ENCODE assay signal across 38 cellular contexts in genomic region chr3:134672571-134672970, GRCh38. TPM values are rescaled to one million over a fixed set of nuclear protein-coding genes. Genes with fewer than 3 reads are reported as not detected.
"Had no signal": no experiment of that assay in that cellular context is flagged by ENCODE, and none has a peak within 500 bp of the region (broad histone marks: within the 10 kb centered on the region; RNA-seq: fewer than 3 reads in every experiment).

No MANE protein-coding gene starts in this region.

- H3K4me3 Mint-ChIP-seq: activated CD4-positive, alpha-beta memory T cell treated with anti-CD3 and anti-CD28 coated beads, Interleukin-2, amount 10 ng/mL, durations not matched to agents 7 days and 5 days; activated CD4-positive, alpha-beta T cell treated with anti-CD3 and anti-CD28 coated beads for 36 hours; activated CD4-positive, alpha-beta T cell treated with anti-CD3 and anti-CD28 coated beads, Interleukin-2, amount 10 ng/mL, durations not matched to agents 7 days and 5 days; activated CD8-positive, alpha-beta memory T cell treated with anti-CD3 and anti-CD28 coated beads, Interleukin-2, amount 10 ng/mL, durations not matched to agents 7 days and 5 days; activated CD8-positive, alpha-beta T cell treated with anti-CD3 and anti-CD28 coated beads, Interleukin-2, amount 10 ng/mL, durations not matched to agents 7 days and 5 days; activated naive CD4-positive, alpha-beta T cell treated with anti-CD3 and anti-CD28 coated beads, Interleukin-2, amount 10 ng/mL, durations not matched to agents 7 days and 5 days; activated naive CD4-positive, alpha-beta T cell treated with anti-CD3 and anti-CD28 coated beads, Interleukin-2, amount 50 U/mL, for 24 hours; activated naive CD8-positive, alpha-beta T cell; activated naive CD8-positive, alpha-beta T cell treated with anti-CD3 and anti-CD28 coated beads, Interleukin-2, amount 10 ng/mL, durations not matched to agents 7 days and 5 days; activated naive CD8-positive, alpha-beta T cell treated with anti-CD3 and anti-CD28 coated beads, Interleukin-2, amount 50 U/mL, for 24 hours; activated T-cell treated with anti-CD3 and anti-CD28 coated beads, Interleukin-2, amount 50 U/mL, for 24 hours; central memory CD8-positive, alpha-beta T cell; T-cell; T-helper 17 cell; T-helper 2 cell treated with Interferon-gamma antibody and Interleukin-4, amounts not matched to agents 5 μg/mL and 100 μg/mL, for 36 hours; WTC11 had no signal

- H3K27me3 Mint-ChIP-seq: activated CD4-positive, alpha-beta memory T cell treated with anti-CD3 and anti-CD28 coated beads, Interleukin-2, amount 10 ng/mL, durations not matched to agents 7 days and 5 days; activated CD4-positive, alpha-beta T cell treated with anti-CD3 and anti-CD28 coated beads, Interleukin-2, amount 10 ng/mL, durations not matched to agents 7 days and 5 days; activated CD8-positive, alpha-beta memory T cell treated with anti-CD3 and anti-CD28 coated beads, Interleukin-2, amount 10 ng/mL, durations not matched to agents 7 days and 5 days; activated naive CD8-positive, alpha-beta T cell treated with anti-CD3 and anti-CD28 coated beads, Interleukin-2, amount 50 U/mL, for 24 hours; activated T-cell treated with anti-CD3 and anti-CD28 coated beads, Interleukin-2, amount 50 U/mL, for 24 hours had no signal

- H3K4me1 Mint-ChIP-seq: activated CD4-positive, alpha-beta memory T cell treated with anti-CD3 and anti-CD28 coated beads, Interleukin-2, amount 10 ng/mL, durations not matched to agents 7 days and 5 days; activated CD4-positive, alpha-beta T cell treated with anti-CD3 and anti-CD28 coated beads for 36 hours; activated CD4-positive, alpha-beta T cell treated with anti-CD3 and anti-CD28 coated beads, Interleukin-2, amount 10 ng/mL, durations not matched to agents 7 days and 5 days; activated CD8-positive, alpha-beta memory T cell treated with anti-CD3 and anti-CD28 coated beads, Interleukin-2, amount 10 ng/mL, durations not matched to agents 7 days and 5 days; activated naive CD4-positive, alpha-beta T cell treated with anti-CD3 and anti-CD28 coated beads, Interleukin-2, amount 10 ng/mL, durations not matched to agents 7 days and 5 days; activated naive CD4-positive, alpha-beta T cell treated with anti-CD3 and anti-CD28 coated beads, Interleukin-2, amount 50 U/mL, for 24 hours; activated naive CD8-positive, alpha-beta T cell treated with anti-CD3 and anti-CD28 coated beads, Interleukin-2, amount 50 U/mL, for 24 hours; central memory CD8-positive, alpha-beta T cell; T-cell; T-helper 17 cell; WTC11 had no signal

- DNase-seq: activated CD4-positive, alpha-beta memory T cell treated with anti-CD3 and anti-CD28 coated beads, Interleukin-2, amount 10 ng/mL, durations not matched to agents 7 days and 5 days; activated CD4-positive, alpha-beta T cell treated with anti-CD3 and anti-CD28 coated beads for 1 hour; activated CD4-positive, alpha-beta T cell treated with anti-CD3 and anti-CD28 coated beads for 36 hours; activated CD4-positive, alpha-beta T cell treated with anti-CD3 and anti-CD28 coated beads for 48 hours; activated CD4-positive, alpha-beta T cell treated with anti-CD3 and anti-CD28 coated beads, Interleukin-2, amount 10 ng/mL, durations not matched to agents 7 days and 5 days; activated CD4-positive, alpha-beta T cell treated with anti-CD3 and anti-CD28 coated beads, Interleukin-2, amount 50 U/mL, for 48 hours; activated CD4-positive, CD25-positive, alpha-beta regulatory T cell; activated CD8-positive, alpha-beta memory T cell treated with anti-CD3 and anti-CD28 coated beads for 24 hours; activated CD8-positive, alpha-beta memory T cell treated with anti-CD3 and anti-CD28 coated beads, Interleukin-2, amount 10 ng/mL, durations not matched to agents 7 days and 5 days; activated CD8-positive, alpha-beta memory T cell treated with anti-CD3 and anti-CD28 coated beads, Interleukin-2, amount 50 U/mL, for 48 hours; activated CD8-positive, alpha-beta T cell treated with anti-CD3 and anti-CD28 coated beads, Interleukin-2, amount 10 ng/mL, durations not matched to agents 7 days and 5 days; activated effector memory CD4-positive, alpha-beta T cell treated with Interleukin-2 at 50 U/mL for 16 hours; activated gamma-delta T cell; activated naive CD4-positive, alpha-beta T cell treated with anti-CD3 and anti-CD28 coated beads, Interleukin-2, amount 10 ng/mL, durations not matched to agents 7 days and 5 days; activated naive CD4-positive, alpha-beta T cell treated with Interleukin-2 at 50 U/mL for 16 hours; activated naive CD8-positive, alpha-beta T cell treated with anti-CD3 and anti-CD28 coated beads, Interleukin-2, amount 10 ng/mL, durations not matched to agents 7 days and 5 days; activated naive CD8-positive, alpha-beta T cell treated with anti-CD3 and anti-CD28 coated beads, Interleukin-2, amount 50 U/mL, for 24 hours; activated T-cell treated with anti-CD3 and anti-CD28 coated beads, Interleukin-2, amount 50 U/mL, for 24 hours; activated T-cell treated with anti-CD3 and anti-CD28 coated beads, Interleukin-2, amount 50 U/mL, for 48 hours; amygdala; anterior cingulate cortex; body of pancreas; brain microvascular endothelial cell; T-cell; T-helper 17 cell; T-helper 9 cell; WERI-Rb-1 had no signal

- H3K36me3 ChIP-seq: ascending aorta, brain microvascular endothelial cell, breast epithelium, cardiac muscle cell, WERI-Rb-1 had no signal

- H3K27ac ChIP-seq: ascending aorta, body of pancreas, brain microvascular endothelial cell, breast epithelium, cardiac muscle cell, WERI-Rb-1 had no signal

- FAIRE-seq: TTC549 had no signal

- H3K4me3 ChIP-seq: ascending aorta, body of pancreas, breast epithelium, cardiac muscle cell had no signal

- H3K4me1 ChIP-seq: ascending aorta, body of pancreas, breast epithelium had no signal

- H3K36me3 Mint-ChIP-seq: activated naive CD4-positive, alpha-beta T cell treated with anti-CD3 and anti-CD28 coated beads, Interleukin-2, amount 10 ng/mL, durations not matched to agents 7 days and 5 days; activated naive CD8-positive, alpha-beta T cell; activated naive CD8-positive, alpha-beta T cell treated with anti-CD3 and anti-CD28 coated beads, Interleukin-2, amount 10 ng/mL, durations not matched to agents 7 days and 5 days; T-cell had no signal

- H3K27ac Mint-ChIP-seq: activated CD4-positive, alpha-beta memory T cell treated with anti-CD3 and anti-CD28 coated beads, Interleukin-2, amount 10 ng/mL, durations not matched to agents 7 days and 5 days; activated CD4-positive, alpha-beta T cell treated with anti-CD3 and anti-CD28 coated beads for 36 hours; activated CD4-positive, alpha-beta T cell treated with anti-CD3 and anti-CD28 coated beads, Interleukin-2, amount 10 ng/mL, durations not matched to agents 7 days and 5 days; activated CD8-positive, alpha-beta memory T cell treated with anti-CD3 and anti-CD28 coated beads, Interleukin-2, amount 10 ng/mL, durations not matched to agents 7 days and 5 days; activated CD8-positive, alpha-beta T cell treated with anti-CD3 and anti-CD28 coated beads, Interleukin-2, amount 10 ng/mL, durations not matched to agents 7 days and 5 days; activated naive CD4-positive, alpha-beta T cell treated with anti-CD3 and anti-CD28 coated beads, Interleukin-2, amount 10 ng/mL, durations not matched to agents 7 days and 5 days; activated naive CD4-positive, alpha-beta T cell treated with anti-CD3 and anti-CD28 coated beads, Interleukin-2, amount 50 U/mL, for 24 hours; activated naive CD8-positive, alpha-beta T cell; activated naive CD8-positive, alpha-beta T cell treated with anti-CD3 and anti-CD28 coated beads, Interleukin-2, amount 10 ng/mL, durations not matched to agents 7 days and 5 days; activated naive CD8-positive, alpha-beta T cell treated with anti-CD3 and anti-CD28 coated beads, Interleukin-2, amount 50 U/mL, for 24 hours; activated T-cell treated with anti-CD3 and anti-CD28 coated beads, Interleukin-2, amount 50 U/mL, for 24 hours; activated T-helper 2 cell treated with anti-CD3 and anti-CD28 coated beads, Interferon-gamma antibody, Interleukin-2, Interleukin-4, amounts not matched to agents 10 μg/mL and 5 μg/mL and 100 μg/mL, durations not matched to agents 14 hours and 24 hours and 36 hours; T-cell; T-helper 17 cell; T-helper 2 cell treated with Interferon-gamma antibody and Interleukin-4, amounts not matched to agents 5 μg/mL and 100 μg/mL, for 36 hours; WTC11 had no signal

- H3K27me3 ChIP-seq: ascending aorta, body of pancreas, brain microvascular endothelial cell, breast epithelium had no signal

RNA-seq across cellular contexts. Expression of gene KY, which starts 21.7 kb away (rescaled TPM):
- total RNA-seq: activated CD4-positive, alpha-beta memory T cell treated with anti-CD3 and anti-CD28 coated beads, Interleukin-2, amount 10 ng/mL, durations not matched to agents 7 days and 5 days; activated CD4-positive, alpha-beta T cell treated with anti-CD3 and anti-CD28 coated beads for 36 hours; activated CD4-positive, alpha-beta T cell treated with anti-CD3 and anti-CD28 coated beads, Interleukin-2, amount 10 ng/mL, durations not matched to agents 7 days and 5 days; activated CD8-positive, alpha-beta memory T cell treated with anti-CD3 and anti-CD28 coated beads, Interleukin-2, amount 10 ng/mL, durations not matched to agents 7 days and 5 days; activated CD8-positive, alpha-beta T cell treated with anti-CD3 and anti-CD28 coated beads, Interleukin-2, amount 10 ng/mL, durations not matched to agents 7 days and 5 days; activated naive CD8-positive, alpha-beta T cell treated with anti-CD3 and anti-CD28 coated beads, Interleukin-2, amount 10 ng/mL, durations not matched to agents 7 days and 5 days; activated T-helper 2 cell treated with anti-CD3 and anti-CD28 coated beads, Interferon-gamma antibody, Interleukin-2, Interleukin-4, amounts not matched to agents 10 μg/mL and 5 μg/mL and 100 μg/mL, durations not matched to agents 14 hours and 24 hours and 36 hours; T-cell; T-helper 1 cell treated with Interleukin-12 subunit alpha and Interleukin-12 subunit beta and Interleukin-4 antibody, amounts not matched to agents 30 ng/mL and 1 ng/mL, for 36 hours; T-helper 17 cell; WTC11 had no signal
